Comparison of ENCODE assay signal across 9 cellular contexts in the genomic region with DNA sequence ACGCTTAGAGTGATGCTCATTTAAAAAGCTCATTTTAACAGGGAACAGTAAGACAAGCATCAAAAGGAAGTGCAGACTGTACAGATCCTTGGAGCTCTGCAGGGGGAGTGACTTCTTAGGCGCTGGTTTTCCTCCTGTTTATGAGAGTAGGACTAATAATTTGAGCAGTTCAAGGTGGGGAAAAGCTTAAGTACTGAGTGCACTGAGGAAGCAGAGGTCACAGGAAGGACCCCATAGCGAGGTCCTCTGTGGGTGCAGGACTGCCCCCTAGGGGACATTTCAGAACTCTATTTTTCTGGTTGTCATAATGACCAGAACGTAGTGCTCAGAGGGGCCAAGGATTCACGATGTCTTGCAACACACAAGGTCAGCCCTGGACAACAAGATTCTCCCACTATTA.
DNase-seq lines count a peak whose midpoint lies in the region; ATAC-seq and TF ChIP-seq lines count a peak whose summit lies in the region.
"Had no signal": no experiment of that assay in that cellular context is flagged by ENCODE, and none has a peak within 500 bp of the region (broad histone marks: within the 10 kb centered on the region; RNA-seq: fewer than 3 reads in every experiment).

No MANE protein-coding gene starts in this region.

- H3K27ac ChIP-seq in CD8-positive, alpha-beta T cell (ENCODE audit: low read depth, low read length), result no peak overlapping the region
- H3K27ac ChIP-seq in OCI-LY1 (ENCODE audit: low read depth, low read length, poor library complexity, severe bottlenecking), result no peak overlapping the region

- H3K27me3 ChIP-seq in CD8-positive, alpha-beta T cell (ENCODE audit: insufficient read depth, low read length), result no peaks in the 10 kb centered on the region
- H3K27me3 ChIP-seq in OCI-LY1 (ENCODE audit: insufficient read depth, low read length), result no peaks in the 10 kb centered on the region

- no peaks in the 10 kb centered on the region for H3K9me2 ChIP-seq in OCI-LY1 (ENCODE audit: low read depth, low read length)

- H3K36me3 ChIP-seq in CD8-positive, alpha-beta T cell (ENCODE audit: insufficient read depth, low read length), result no peaks in the 10 kb centered on the region
- no peaks in the 10 kb centered on the region for H3K36me3 ChIP-seq in OCI-LY1 (ENCODE audit: insufficient read depth, low read length)

- no peaks in the 10 kb centered on the region for H3K4me1 ChIP-seq in CD8-positive, alpha-beta T cell (ENCODE audit: insufficient read depth, low read length)
- H3K4me1 ChIP-seq in OCI-LY1 (ENCODE audit: insufficient read depth, low read length, severe bottlenecking), result no peaks in the 10 kb centered on the region

- peak in 1 of 7 experiments; percentile 14 for DNase-seq in CD8-positive, alpha-beta T cell
- DNase-seq in GM13977 (ENCODE audit: low spot score), result peak; percentile 53
- DNase-seq in endothelial cell (ENCODE audit: low spot score), result peak; percentile 70
- DNase-seq in naive thymus-derived CD8-positive, alpha-beta T cell, result peak in 7 of 10 donors; percentile 7 to 44 (median 19)

- H2AFZ ChIP-seq in OCI-LY1 (ENCODE audit: low read length), result no peak overlapping the region

- H3K27ac Mint-ChIP-seq in CD8-positive, alpha-beta T cell, result no peak overlapping the region
- H3K27ac Mint-ChIP-seq in endothelial cell (ENCODE audit: unreplicated experiment), result no peak overlapping the region
- no peak overlapping the region for H3K27ac Mint-ChIP-seq in naive thymus-derived CD8-positive, alpha-beta T cell
- H3K27ac Mint-ChIP-seq: T-helper 1 cell treated with Interleukin-12 subunit alpha and Interleukin-12 subunit beta and Interleukin-4 antibody, amounts not matched to agents 30 μg/mL and 1 μg/mL, for 36 hours had no signal

- H3K36me3 Mint-ChIP-seq in CD8-positive, alpha-beta T cell, result no peaks in the 10 kb centered on the region
- H3K36me3 Mint-ChIP-seq in endothelial cell (ENCODE audit: low read depth, unreplicated experiment), result peaks cover 4% of the 10 kb centered on the region
- no peaks in the 10 kb centered on the region for H3K36me3 Mint-ChIP-seq in naive thymus-derived CD8-positive, alpha-beta T cell

- no peaks in the 10 kb centered on the region for H3K9me3 ChIP-seq in CD8-positive, alpha-beta T cell (ENCODE audit: low read length)
- no peaks in the 10 kb centered on the region for H3K9me3 ChIP-seq in OCI-LY1 (ENCODE audit: low read length)

- no peak overlapping the region for H3K4me3 Mint-ChIP-seq in CD8-positive, alpha-beta T cell
- no peak overlapping the region for H3K4me3 Mint-ChIP-seq in endothelial cell (ENCODE audit: unreplicated experiment)
- H3K4me3 Mint-ChIP-seq in naive thymus-derived CD8-positive, alpha-beta T cell, result no peak overlapping the region
- H3K4me3 Mint-ChIP-seq: T-helper 1 cell treated with Interleukin-12 subunit alpha and Interleukin-12 subunit beta and Interleukin-4 antibody, amounts not matched to agents 30 μg/mL and 1 μg/mL, for 36 hours had no signal

- no peak for ATAC-seq in CD8-positive, alpha-beta T cell
- ATAC-seq in naive thymus-derived CD8-positive, alpha-beta T cell, result peak; percentile 36 to 39
- ATAC-seq in GM19463 (IDR thresholded peaks at IDR 0.05; ENCODE audit: unreplicated experiment) (no peak), GM19324 (IDR thresholded peaks at IDR 0.05; ENCODE audit: low FRiP score, unreplicated experiment) (no peak), GM18520 (IDR thresholded peaks at IDR 0.05; ENCODE audit: unreplicated experiment) (no peak)

- no peaks in the 10 kb centered on the region for H3K9me3 Mint-ChIP-seq in CD8-positive, alpha-beta T cell
- no peaks in the 10 kb centered on the region for H3K9me3 Mint-ChIP-seq in endothelial cell (ENCODE audit: unreplicated experiment)
- no peaks in the 10 kb centered on the region for H3K9me3 Mint-ChIP-seq in naive thymus-derived CD8-positive, alpha-beta T cell
- H3K9me3 Mint-ChIP-seq: T-helper 1 cell treated with Interleukin-12 subunit alpha and Interleukin-12 subunit beta and Interleukin-4 antibody, amounts not matched to agents 30 μg/mL and 1 μg/mL, for 36 hours had no signal

- H3F3A ChIP-seq in OCI-LY1 (ENCODE audit: insufficient read depth, low read length), result no peaks in the 10 kb centered on the region

- no peak overlapping the region for H3K9ac ChIP-seq in OCI-LY1 (ENCODE audit: low read length)

- in situ Hi-C loops in GM13977 (cut with MboI; ENCODE audit: low pct_unique_long_range_greater_than_20kb, low sequenced_read_pairs, unreplicated experiment), result no loop called here

- H3K4me2 ChIP-seq in OCI-LY1 (ENCODE audit: low read length), result no peak overlapping the region

- intact Hi-C loops in CD8-positive, alpha-beta T cell (cut with DNase I, micrococcal nuclease), result loop anchor here (1.0 to 10.0 kb wide), 3 partner anchors 222 to 350 kb away; no protein-coding TSS in a partner anchor

- CTCF ChIA-PET in CD8-positive, alpha-beta T cell (lab: Charles Lee), result interaction anchor here (0.5 to 1.4 kb wide), 7 partner anchors 11 to 349 kb away, joined by 3 to 6 read pairs (median 3); no protein-coding TSS in a partner anchor

- no peaks in the 10 kb centered on the region for H3K27me3 Mint-ChIP-seq in CD8-positive, alpha-beta T cell (ENCODE audit: low read depth)
- H3K27me3 Mint-ChIP-seq in endothelial cell (ENCODE audit: unreplicated experiment), result no peaks in the 10 kb centered on the region
- no peaks in the 10 kb centered on the region for H3K27me3 Mint-ChIP-seq in naive thymus-derived CD8-positive, alpha-beta T cell

- no peaks in the 10 kb centered on the region for H3K79me2 ChIP-seq in OCI-LY1 (ENCODE audit: insufficient read depth, low read length)

- POLR2A ChIA-PET in CD8-positive, alpha-beta T cell (lab: Charles Lee), result no interaction called here
- POLR2A ChIA-PET in naive thymus-derived CD8-positive, alpha-beta T cell (lab: Charles Lee), result no interaction called here

- no peak overlapping the region for H3K4me3 ChIP-seq in CD8-positive, alpha-beta T cell (ENCODE audit: low read depth, low read length)
- H3K4me3 ChIP-seq in OCI-LY1 (ENCODE audit: low read depth, low read length, poor library complexity, severe bottlenecking), result no peak overlapping the region

- peak; percentile 46 for TF ChIP-seq CTCF in CD8-positive, alpha-beta T cell (IDR thresholded peaks at IDR 0.05)
- TF ChIP-seq CTCF in GM13977 (IDR thresholded peaks at IDR 0.05; ENCODE audit: extremely low read depth, insufficient read depth, missing control alignments), result peak; percentile 60
- peak; percentile 76; the same call in 1 of the 2 replicates for TF ChIP-seq CTCF in OCI-LY1 (IDR thresholded peaks at IDR 0.05; ENCODE audit: low read length)
- TF ChIP-seq CTCF in endothelial cell (IDR thresholded peaks at IDR 0.05; ENCODE audit: unreplicated experiment), result peak; percentile 69

- H4K20me1 ChIP-seq in OCI-LY1 (ENCODE audit: insufficient read depth, low read length), result no peaks in the 10 kb centered on the region

- peaks cover 2% of the 10 kb centered on the region for H3K4me1 Mint-ChIP-seq in CD8-positive, alpha-beta T cell (ENCODE audit: low read depth)
- peaks cover 16% of the 10 kb centered on the region for H3K4me1 Mint-ChIP-seq in endothelial cell (ENCODE audit: unreplicated experiment)
- H3K4me1 Mint-ChIP-seq in naive thymus-derived CD8-positive, alpha-beta T cell, result peaks cover 2 to 8% (median 5%) of the 10 kb centered on the region in 4 donors

Comparison
In these comparisons a context has a peak if more than half of its experiments do, and no peak if none do; other contexts are left out.
1. ATAC-seq: peak in naive thymus-derived CD8-positive, alpha-beta T cell (2 of 2); none in CD8-positive, alpha-beta T cell (single experiment), GM19463 (single experiment), GM19324 (single experiment) and GM18520 (single experiment).
2. Peak in every context shown above with its lines, with median percentiles within 50 percentile points of each other: CTCF ChIP-seq.